ENCODE assay signal across 1 cellular context in genomic region chr22:24550028-24550901, GRCh38.
A peak's percentile ranks its signal among the peaks of the same experiment; 100 is the strongest.
TF ChIP-seq lines count a peak whose summit lies in the region.

No MANE protein-coding gene starts in this region.

TF ChIP-seq in HepG2, 621 proteins besides CTCF, POLR2A, EP300 and RAD21 (continued from another document and continues in another):
- TF ChIP-seq, protein P1, sequence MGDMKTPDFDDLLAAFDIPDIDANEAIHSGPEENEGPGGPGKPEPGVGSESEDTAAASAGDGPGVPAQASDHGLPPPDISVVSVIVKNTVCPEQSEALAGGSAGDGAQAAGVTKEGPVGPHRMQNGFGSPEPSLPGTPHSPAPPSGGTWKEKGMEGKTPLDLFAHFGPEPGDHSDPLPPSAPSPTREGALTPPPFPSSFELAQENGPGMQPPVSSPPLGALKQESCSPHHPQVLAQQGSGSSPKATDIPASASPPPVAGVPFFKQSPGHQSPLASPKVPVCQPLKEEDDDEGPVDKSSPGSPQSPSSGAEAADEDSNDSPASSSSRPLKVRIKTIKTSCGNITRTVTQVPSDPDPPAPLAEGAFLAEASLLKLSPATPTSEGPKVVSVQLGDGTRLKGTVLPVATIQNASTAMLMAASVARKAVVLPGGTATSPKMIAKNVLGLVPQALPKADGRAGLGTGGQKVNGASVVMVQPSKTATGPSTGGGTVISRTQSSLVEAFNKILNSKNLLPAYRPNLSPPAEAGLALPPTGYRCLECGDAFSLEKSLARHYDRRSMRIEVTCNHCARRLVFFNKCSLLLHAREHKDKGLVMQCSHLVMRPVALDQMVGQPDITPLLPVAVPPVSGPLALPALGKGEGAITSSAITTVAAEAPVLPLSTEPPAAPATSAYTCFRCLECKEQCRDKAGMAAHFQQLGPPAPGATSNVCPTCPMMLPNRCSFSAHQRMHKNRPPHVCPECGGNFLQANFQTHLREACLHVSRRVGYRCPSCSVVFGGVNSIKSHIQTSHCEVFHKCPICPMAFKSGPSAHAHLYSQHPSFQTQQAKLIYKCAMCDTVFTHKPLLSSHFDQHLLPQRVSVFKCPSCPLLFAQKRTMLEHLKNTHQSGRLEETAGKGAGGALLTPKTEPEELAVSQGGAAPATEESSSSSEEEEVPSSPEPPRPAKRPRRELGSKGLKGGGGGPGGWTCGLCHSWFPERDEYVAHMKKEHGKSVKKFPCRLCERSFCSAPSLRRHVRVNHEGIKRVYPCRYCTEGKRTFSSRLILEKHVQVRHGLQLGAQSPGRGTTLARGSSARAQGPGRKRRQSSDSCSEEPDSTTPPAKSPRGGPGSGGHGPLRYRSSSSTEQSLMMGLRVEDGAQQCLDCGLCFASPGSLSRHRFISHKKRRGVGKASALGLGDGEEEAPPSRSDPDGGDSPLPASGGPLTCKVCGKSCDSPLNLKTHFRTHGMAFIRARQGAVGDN (CRISPR knock-in tag; IDR thresholded peaks at IDR 0.05): peak; percentile 94
- TF ChIP-seq, protein P2, sequence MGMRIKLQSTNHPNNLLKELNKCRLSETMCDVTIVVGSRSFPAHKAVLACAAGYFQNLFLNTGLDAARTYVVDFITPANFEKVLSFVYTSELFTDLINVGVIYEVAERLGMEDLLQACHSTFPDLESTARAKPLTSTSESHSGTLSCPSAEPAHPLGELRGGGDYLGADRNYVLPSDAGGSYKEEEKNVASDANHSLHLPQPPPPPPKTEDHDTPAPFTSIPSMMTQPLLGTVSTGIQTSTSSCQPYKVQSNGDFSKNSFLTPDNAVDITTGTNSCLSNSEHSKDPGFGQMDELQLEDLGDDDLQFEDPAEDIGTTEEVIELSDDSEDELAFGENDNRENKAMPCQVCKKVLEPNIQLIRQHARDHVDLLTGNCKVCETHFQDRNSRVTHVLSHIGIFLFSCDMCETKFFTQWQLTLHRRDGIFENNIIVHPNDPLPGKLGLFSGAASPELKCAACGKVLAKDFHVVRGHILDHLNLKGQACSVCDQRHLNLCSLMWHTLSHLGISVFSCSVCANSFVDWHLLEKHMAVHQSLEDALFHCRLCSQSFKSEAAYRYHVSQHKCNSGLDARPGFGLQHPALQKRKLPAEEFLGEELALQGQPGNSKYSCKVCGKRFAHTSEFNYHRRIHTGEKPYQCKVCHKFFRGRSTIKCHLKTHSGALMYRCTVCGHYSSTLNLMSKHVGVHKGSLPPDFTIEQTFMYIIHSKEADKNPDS (CRISPR knock-in tag; IDR thresholded peaks at IDR 0.05): peak; percentile 84; the same call in 1 of the 2 replicates
- TF ChIP-seq, protein P3, sequence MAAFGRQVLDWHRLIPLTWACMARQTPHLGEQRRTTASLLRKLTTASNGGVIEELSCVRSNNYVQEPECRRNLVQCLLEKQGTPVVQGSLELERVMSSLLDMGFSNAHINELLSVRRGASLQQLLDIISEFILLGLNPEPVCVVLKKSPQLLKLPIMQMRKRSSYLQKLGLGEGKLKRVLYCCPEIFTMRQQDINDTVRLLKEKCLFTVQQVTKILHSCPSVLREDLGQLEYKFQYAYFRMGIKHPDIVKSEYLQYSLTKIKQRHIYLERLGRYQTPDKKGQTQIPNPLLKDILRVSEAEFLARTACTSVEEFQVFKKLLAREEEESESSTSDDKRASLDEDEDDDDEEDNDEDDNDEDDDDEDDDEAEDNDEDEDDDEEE (CRISPR knock-in tag; IDR thresholded peaks at IDR 0.05): peak; percentile 83; the same call in 1 of the 2 replicates
- TF ChIP-seq STAT5B (CRISPR knock-in tag; IDR thresholded peaks at IDR 0.05) (0 out of 2 replicates have a peak, but pooled peaks have one; percentile 8), ZKSCAN1 (IDR thresholded peaks at IDR 0.05; ENCODE audit: low read length) (peak; percentile 73; the same call in 1 of the 2 replicates), ZHX1 (CRISPR knock-in tag; IDR thresholded peaks at IDR 0.05; ENCODE audit: low read depth) (0 out of 2 replicates have a peak, but pooled peaks have one; percentile 80), HNF4G (IDR thresholded peaks at IDR 0.05; ENCODE audit: borderline replicate concordance, low read depth, low read length) (peak; percentile 94), HNF4G (CRISPR knock-in tag; IDR thresholded peaks at IDR 0.05; ENCODE audit: borderline replicate concordance, low read depth) (peak; percentile 97), ZNF446 (CRISPR knock-in tag; IDR thresholded peaks at IDR 0.05) (no peak), ZBTB3 (CRISPR knock-in tag; IDR thresholded peaks at IDR 0.05; ENCODE audit: borderline replicate concordance, low read depth) (no peak), HOXD1 (CRISPR knock-in tag; IDR thresholded peaks at IDR 0.05) (peak; percentile 47; the same call in 1 of the 2 replicates), NFKBIZ (CRISPR knock-in tag; IDR thresholded peaks at IDR 0.05) (peak; percentile 47; the same call in 1 of the 2 replicates), RBFOX2 (IDR thresholded peaks at IDR 0.05; ENCODE audit: low read depth, low read length) (peak; percentile 79), GLI4 (CRISPR knock-in tag; IDR thresholded peaks at IDR 0.05; ENCODE audit: borderline replicate concordance) (no peak; the same call in 1 of the 2 replicates), PRDM4 (CRISPR knock-in tag; IDR thresholded peaks at IDR 0.05; ENCODE audit: borderline replicate concordance) (no peak), ZNF564 (CRISPR knock-in tag; IDR thresholded peaks at IDR 0.05) (no peak), MTF2 (CRISPR knock-in tag; IDR thresholded peaks at IDR 0.05; ENCODE audit: borderline replicate concordance) (peak; percentile 25; the same call in 1 of the 2 replicates), ZNF709 (CRISPR knock-in tag; IDR thresholded peaks at IDR 0.05) (peak; percentile 47; the same call in 1 of the 2 replicates), ZBTB38 (CRISPR knock-in tag; IDR thresholded peaks at IDR 0.05) (no peak; the same call in 1 of the 2 replicates), CBX5 (CRISPR knock-in tag; IDR thresholded peaks at IDR 0.05; ENCODE audit: borderline replicate concordance) (no peak; the same call in 1 of the 2 replicates), FOXM1 (CRISPR knock-in tag; IDR thresholded peaks at IDR 0.05) (no peak), ZNF225 (CRISPR knock-in tag; IDR thresholded peaks at IDR 0.05) (no peak; the same call in 1 of the 2 replicates), TEAD2 (CRISPR knock-in tag; IDR thresholded peaks at IDR 0.05) (0 out of 2 replicates have a peak, but pooled peaks have one; percentile 11), IKZF1 (IDR thresholded peaks at IDR 0.05) (no peak), GZF1 (CRISPR knock-in tag; IDR thresholded peaks at IDR 0.05) (no peak), ZFY (CRISPR knock-in tag; IDR thresholded peaks at IDR 0.05) (peak; percentile 63), FOXC1 (CRISPR knock-in tag; IDR thresholded peaks at IDR 0.05; ENCODE audit: borderline replicate concordance) (peak; percentile 78; the same call in 1 of the 2 replicates), RORA (CRISPR knock-in tag; IDR thresholded peaks at IDR 0.05) (no peak), PAF1 (CRISPR knock-in tag; IDR thresholded peaks at IDR 0.05) (no peak; the same call in 1 of the 2 replicates), MEIS1 (CRISPR knock-in tag; IDR thresholded peaks at IDR 0.05; ENCODE audit: borderline replicate concordance) (peak; percentile 41), BORCS8-MEF2B (CRISPR knock-in tag; IDR thresholded peaks at IDR 0.05) (peak; percentile 51), ZNF235 (CRISPR knock-in tag; IDR thresholded peaks at IDR 0.05; ENCODE audit: borderline replicate concordance) (no peak), JUNB (CRISPR knock-in tag; IDR thresholded peaks at IDR 0.05; ENCODE audit: borderline replicate concordance) (peak; percentile 80), MIER3 (CRISPR knock-in tag; IDR thresholded peaks at IDR 0.05; ENCODE audit: borderline replicate concordance) (0 out of 2 replicates have a peak, but pooled peaks have one; percentile 68), CHD4 (IDR thresholded peaks at IDR 0.05; ENCODE audit: borderline replicate concordance, low read length) (peak; percentile 89; the same call in 1 of the 2 replicates)
- TF ChIP-seq, protein P4, sequence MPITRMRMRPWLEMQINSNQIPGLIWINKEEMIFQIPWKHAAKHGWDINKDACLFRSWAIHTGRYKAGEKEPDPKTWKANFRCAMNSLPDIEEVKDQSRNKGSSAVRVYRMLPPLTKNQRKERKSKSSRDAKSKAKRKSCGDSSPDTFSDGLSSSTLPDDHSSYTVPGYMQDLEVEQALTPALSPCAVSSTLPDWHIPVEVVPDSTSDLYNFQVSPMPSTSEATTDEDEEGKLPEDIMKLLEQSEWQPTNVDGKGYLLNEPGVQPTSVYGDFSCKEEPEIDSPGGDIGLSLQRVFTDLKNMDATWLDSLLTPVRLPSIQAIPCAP (CRISPR knock-in tag; IDR thresholded peaks at IDR 0.05; ENCODE audit: low read depth): no peak
- TF ChIP-seq, protein P5, sequence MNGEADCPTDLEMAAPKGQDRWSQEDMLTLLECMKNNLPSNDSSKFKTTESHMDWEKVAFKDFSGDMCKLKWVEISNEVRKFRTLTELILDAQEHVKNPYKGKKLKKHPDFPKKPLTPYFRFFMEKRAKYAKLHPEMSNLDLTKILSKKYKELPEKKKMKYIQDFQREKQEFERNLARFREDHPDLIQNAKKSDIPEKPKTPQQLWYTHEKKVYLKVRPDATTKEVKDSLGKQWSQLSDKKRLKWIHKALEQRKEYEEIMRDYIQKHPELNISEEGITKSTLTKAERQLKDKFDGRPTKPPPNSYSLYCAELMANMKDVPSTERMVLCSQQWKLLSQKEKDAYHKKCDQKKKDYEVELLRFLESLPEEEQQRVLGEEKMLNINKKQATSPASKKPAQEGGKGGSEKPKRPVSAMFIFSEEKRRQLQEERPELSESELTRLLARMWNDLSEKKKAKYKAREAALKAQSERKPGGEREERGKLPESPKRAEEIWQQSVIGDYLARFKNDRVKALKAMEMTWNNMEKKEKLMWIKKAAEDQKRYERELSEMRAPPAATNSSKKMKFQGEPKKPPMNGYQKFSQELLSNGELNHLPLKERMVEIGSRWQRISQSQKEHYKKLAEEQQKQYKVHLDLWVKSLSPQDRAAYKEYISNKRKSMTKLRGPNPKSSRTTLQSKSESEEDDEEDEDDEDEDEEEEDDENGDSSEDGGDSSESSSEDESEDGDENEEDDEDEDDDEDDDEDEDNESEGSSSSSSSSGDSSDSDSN (CRISPR knock-in tag; IDR thresholded peaks at IDR 0.05): peak; percentile 60; the same call in 1 of the 2 replicates
- TF ChIP-seq, protein P6, sequence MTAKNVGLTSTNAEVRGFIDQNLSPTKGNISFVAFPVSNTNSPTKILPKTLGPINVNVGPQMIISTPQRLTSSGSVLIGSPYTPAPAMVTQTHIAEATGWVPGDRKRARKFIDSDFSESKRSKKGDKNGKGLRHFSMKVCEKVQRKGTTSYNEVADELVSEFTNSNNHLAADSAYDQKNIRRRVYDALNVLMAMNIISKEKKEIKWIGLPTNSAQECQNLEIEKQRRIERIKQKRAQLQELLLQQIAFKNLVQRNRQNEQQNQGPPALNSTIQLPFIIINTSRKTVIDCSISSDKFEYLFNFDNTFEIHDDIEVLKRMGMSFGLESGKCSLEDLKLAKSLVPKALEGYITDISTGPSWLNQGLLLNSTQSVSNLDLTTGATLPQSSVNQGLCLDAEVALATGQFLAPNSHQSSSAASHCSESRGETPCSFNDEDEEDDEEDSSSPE (CRISPR knock-in tag; IDR thresholded peaks at IDR 0.05): peak; percentile 63; the same call in 1 of the 2 replicates
- TF ChIP-seq, protein P7, sequence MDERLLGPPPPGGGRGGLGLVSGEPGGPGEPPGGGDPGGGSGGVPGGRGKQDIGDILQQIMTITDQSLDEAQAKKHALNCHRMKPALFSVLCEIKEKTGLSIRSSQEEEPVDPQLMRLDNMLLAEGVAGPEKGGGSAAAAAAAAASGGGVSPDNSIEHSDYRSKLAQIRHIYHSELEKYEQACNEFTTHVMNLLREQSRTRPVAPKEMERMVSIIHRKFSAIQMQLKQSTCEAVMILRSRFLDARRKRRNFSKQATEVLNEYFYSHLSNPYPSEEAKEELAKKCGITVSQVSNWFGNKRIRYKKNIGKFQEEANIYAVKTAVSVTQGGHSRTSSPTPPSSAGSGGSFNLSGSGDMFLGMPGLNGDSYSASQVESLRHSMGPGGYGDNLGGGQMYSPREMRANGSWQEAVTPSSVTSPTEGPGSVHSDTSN (CRISPR knock-in tag; IDR thresholded peaks at IDR 0.05): no peak; the same call in 1 of the 2 replicates
- TF ChIP-seq, protein P8, sequence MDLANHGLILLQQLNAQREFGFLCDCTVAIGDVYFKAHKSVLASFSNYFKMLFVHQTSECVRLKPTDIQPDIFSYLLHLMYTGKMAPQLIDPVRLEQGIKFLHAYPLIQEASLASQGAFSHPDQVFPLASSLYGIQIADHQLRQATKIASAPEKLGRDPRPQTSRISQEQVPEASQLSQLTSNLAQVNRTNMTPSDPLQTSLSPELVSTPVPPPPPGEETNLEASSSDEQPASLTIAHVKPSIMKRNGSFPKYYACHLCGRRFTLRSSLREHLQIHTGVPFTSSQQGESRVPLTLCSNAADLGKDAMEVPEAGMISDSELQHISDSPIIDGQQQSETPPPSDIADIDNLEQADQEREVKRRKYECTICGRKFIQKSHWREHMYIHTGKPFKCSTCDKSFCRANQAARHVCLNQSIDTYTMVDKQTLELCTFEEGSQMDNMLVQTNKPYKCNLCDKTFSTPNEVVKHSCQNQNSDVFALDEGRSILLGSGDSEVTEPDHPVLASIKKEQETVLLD (CRISPR knock-in tag; IDR thresholded peaks at IDR 0.05; ENCODE audit: low read depth): no peak
